8 cellular contexts compared by ENCODE assay signal in the genomic region with DNA sequence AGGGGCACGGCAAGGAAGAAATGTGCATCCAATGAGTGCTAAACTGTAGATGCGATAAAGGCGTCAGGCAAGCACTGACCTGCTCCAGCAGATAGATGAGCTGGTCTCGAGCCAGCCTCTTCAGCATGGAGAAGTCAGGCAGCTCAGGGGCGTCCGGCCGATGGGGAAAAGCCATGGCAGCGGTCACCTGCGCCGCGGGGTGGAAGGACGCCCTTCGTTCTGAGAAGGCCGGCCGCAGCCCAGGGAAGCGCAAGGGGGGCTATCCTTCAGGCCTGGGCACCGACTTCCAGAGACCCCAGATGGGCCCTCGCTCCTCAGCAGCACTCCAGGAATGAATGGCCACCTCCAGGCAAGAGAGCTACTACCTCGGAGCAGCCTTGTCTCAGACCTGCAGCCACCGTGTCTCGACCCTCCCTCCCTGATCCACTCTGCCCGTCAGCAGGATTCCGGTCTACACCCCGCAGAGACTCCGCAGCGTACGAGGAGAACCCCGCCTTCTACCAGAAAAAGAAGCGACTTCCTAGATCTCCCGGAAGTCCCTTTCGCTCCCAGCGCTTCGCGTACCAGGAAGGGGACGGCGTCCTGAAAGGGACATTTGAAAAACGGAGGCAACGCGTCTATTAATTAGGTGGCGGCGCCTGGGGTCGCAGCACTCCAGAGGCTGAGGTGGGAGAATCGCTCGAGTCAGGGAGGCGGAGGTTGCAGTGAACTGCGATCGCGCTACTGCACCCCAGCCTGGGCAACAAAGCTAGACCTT. TPM values are rescaled to one million over a fixed set of nuclear protein-coding genes. Genes with fewer than 3 reads are reported as not detected.
DNase-seq lines count a peak whose midpoint lies in the region; ATAC-seq and TF ChIP-seq lines count a peak whose summit lies in the region.

A gene (minus strand): TSS at position 520 of the 757 bp plus-strand sequence. CDS start 345 bp downstream, at position 175.

- DNase-seq in AG09319 (ENCODE audit: extremely low read depth, low read depth), result peak; percentile 28
- DNase-seq in GM19238 (ENCODE audit: insufficient read length, low spot score), result peak; percentile 48
- DNase-seq in NCI-H524 treated with DMSO at 0.1 percent for 48 hours (lab: John Stamatoyannopoulos, UW), result peak; percentile 67
- DNase-seq in activated CD4-positive, alpha-beta T cell treated with anti-CD3 and anti-CD28 coated beads, Interleukin-2, amount 10 ng/mL, durations not matched to agents 24 days and 14 days, result peak; percentile 94
- peak; percentile 66 for DNase-seq in dedifferentiated amniotic fluid mesenchymal stem cell (ENCODE audit: extremely low spot score)
- peak; percentile 89 for DNase-seq in left lobe of liver (ENCODE audit: low spot score)
- DNase-seq in stimulated activated CD4-positive, alpha-beta T cell treated with anti-CD3 and anti-CD28 coated beads, Interleukin-2, amount 100 ng/mL, for 24 hours, result peak; percentile 81 to 84

- no peak for TF ChIP-seq CTCF in AG09319 (IDR thresholded peaks at IDR 0.05; ENCODE audit: low read depth, low read length)

- intact Hi-C loops in activated CD4-positive, alpha-beta T cell treated with anti-CD3 and anti-CD28 coated beads, Interleukin-2, amount 10 ng/mL, durations not matched to agents 24 days and 14 days (cut with micrococcal nuclease), result loop anchor here (1.0 kb wide), 2 partner anchors 28 to 68 kb away; a partner anchor contains a TSS

- H3K36me3 Mint-ChIP-seq in activated CD4-positive, alpha-beta T cell treated with anti-CD3 and anti-CD28 coated beads, Interleukin-2, amount 10 ng/mL, durations not matched to agents 24 days and 14 days (ENCODE audit: low read depth), result peaks cover 9% of the 10 kb centered on the region

- H3K27ac Mint-ChIP-seq in activated CD4-positive, alpha-beta T cell treated with anti-CD3 and anti-CD28 coated beads, Interleukin-2, amount 10 ng/mL, durations not matched to agents 24 days and 14 days, result peak within 1 kb of the TSS; percentile 77

- ATAC-seq in HG03457 (IDR thresholded peaks at IDR 0.05; ENCODE audit: unreplicated experiment) (peak; percentile 35), left lobe of liver (peak; percentile 96)

- no peaks in the 10 kb centered on the region for H3K9me3 Mint-ChIP-seq in activated CD4-positive, alpha-beta T cell treated with anti-CD3 and anti-CD28 coated beads, Interleukin-2, amount 10 ng/mL, durations not matched to agents 24 days and 14 days

- peak within 1 kb of the TSS; percentile 88 for H3K4me3 Mint-ChIP-seq in activated CD4-positive, alpha-beta T cell treated with anti-CD3 and anti-CD28 coated beads, Interleukin-2, amount 10 ng/mL, durations not matched to agents 24 days and 14 days

- H3K27me3 Mint-ChIP-seq in activated CD4-positive, alpha-beta T cell treated with anti-CD3 and anti-CD28 coated beads, Interleukin-2, amount 10 ng/mL, durations not matched to agents 24 days and 14 days, result no peaks in the 10 kb centered on the region

- peaks cover 34% of the 10 kb centered on the region for H3K4me1 Mint-ChIP-seq in activated CD4-positive, alpha-beta T cell treated with anti-CD3 and anti-CD28 coated beads, Interleukin-2, amount 10 ng/mL, durations not matched to agents 24 days and 14 days

RNA-seq across cellular contexts. Expression of the gene that starts here (rescaled TPM):
- total RNA-seq in activated CD4-positive, alpha-beta T cell treated with anti-CD3 and anti-CD28 coated beads, Interleukin-2, amount 10 ng/mL, durations not matched to agents 24 days and 14 days, result 18.9 and 19.5 TPM in 2 replicates
- 4.5 TPM for total RNA-seq in left lobe of liver

Comparison
In these comparisons a context has a peak if more than half of its experiments do, and no peak if none do; other contexts are left out.
1. Peak in every context shown above with its lines: DNase-seq and ATAC-seq.
2. DNase-seq: peak in every context shown above with its lines; median percentile 94 in activated CD4-positive, alpha-beta T cell treated with anti-CD3 and anti-CD28 coated beads, Interleukin-2, amount 10 ng/mL, durations not matched to agents 24 days and 14 days; 89 in left lobe of liver; 82 in stimulated activated CD4-positive, alpha-beta T cell treated with anti-CD3 and anti-CD28 coated beads, Interleukin-2, amount 100 ng/mL, for 24 hours; 67 in NCI-H524 treated with DMSO at 0.1 percent for 48 hours; 66 in dedifferentiated amniotic fluid mesenchymal stem cell; 48 in GM19238; 28 in AG09319.